In genomic region chr5:146466521-146467349, GRCh38 we compare ENCODE assay signal across 11 cellular contexts. TPM values are rescaled to one million over a fixed set of nuclear protein-coding genes. Genes with fewer than 3 reads are reported as not detected.
DNase-seq lines count a peak whose midpoint lies in the region; ATAC-seq and TF ChIP-seq lines count a peak whose summit lies in the region.
"Had no signal": no experiment of that assay in that cellular context is flagged by ENCODE, and none has a peak within 500 bp of the region (broad histone marks: within the 10 kb centered on the region; RNA-seq: fewer than 3 reads in every experiment).

No MANE protein-coding gene starts in this region.

- DNase-seq in COLO829 (ENCODE audit: low spot score) (peak; percentile 11), LNCaP clone FGC (ENCODE audit: low read depth) (no peak), cardiac fibroblast (ENCODE audit: low read depth in 2 of 2) (peak; percentile 45 to 50), mucosa of descending colon (no peak), GOT3 (lab: John Stamatoyannopoulos, UW) (no peak), NCI-H226 (no peak)
- no peak for DNase-seq in stimulated activated naive CD4-positive, alpha-beta T cell (lab: John Stamatoyannopoulos, UW)

- TF ChIP-seq CTCF in LNCaP clone FGC (IDR thresholded peaks at IDR 0.05; ENCODE audit: control insufficient read depth, extremely low read depth, insufficient read depth): peak; percentile 64
- TF ChIP-seq CTCF in cardiac fibroblast (IDR thresholded peaks at IDR 0.05; ENCODE audit: low read depth, low read length): peak; percentile 57
- no peak for TF ChIP-seq CTCF in mucosa of descending colon (IDR thresholded peaks at IDR 0.05)

- no peaks in the 10 kb centered on the region for H3K9me3 ChIP-seq in mucosa of descending colon

- H3K36me3 ChIP-seq in mucosa of descending colon (ENCODE audit: low read depth): no peaks in the 10 kb centered on the region

- H3K4me3 ChIP-seq in LNCaP clone FGC (ENCODE audit: low read depth, low read length): no peak overlapping the region
- H3K4me3 ChIP-seq in cardiac fibroblast (replicated peaks in 1 of 2; ENCODE audit: low read depth in 2 of 2, low read length in 2 of 2): no peak overlapping the region
- H3K4me3 ChIP-seq in mucosa of descending colon: no peak overlapping the region

- ATAC-seq in mucosa of descending colon (peak; percentile 38), GM19328 (IDR thresholded peaks at IDR 0.05; ENCODE audit: unreplicated experiment) (no peak)

- H3K4me1 ChIP-seq in mucosa of descending colon (ENCODE audit: low read depth): peaks cover 5% of the 10 kb centered on the region
- H3K4me1 ChIP-seq: parathyroid adenoma had no signal

- intact Hi-C loops in mucosa of descending colon (cut with DNase I, micrococcal nuclease): no loop called here

RNA-seq across cellular contexts. Expression of gene TCERG1, which starts 19.6 kb away (rescaled TPM):
- 10 to 100 TPM; 44.3 to 63.8 (median 55.4) TPM for total RNA-seq in mucosa of descending colon

RNA-seq across cellular contexts. Expression of gene GPR151, which starts 49.3 kb away (rescaled TPM):
- total RNA-seq in mucosa of descending colon: not detected
- total RNA-seq: dermis microvascular lymphatic vessel endothelial cell, urinary bladder had no signal

Comparison
In these comparisons a context has a peak if more than half of its experiments do, and no peak if none do; other contexts are left out.
1. DNase-seq: peak in COLO829 (single experiment) and cardiac fibroblast (2 of 2); none in LNCaP clone FGC (single experiment), mucosa of descending colon (0 of 3), GOT3 (single experiment), stimulated activated naive CD4-positive, alpha-beta T cell (0 of 6) and NCI-H226 (single experiment).